8 cellular contexts compared by ENCODE assay signal in genomic region chrX:149950681-149951080, GRCh38. TPM values are rescaled to one million over a fixed set of nuclear protein-coding genes. Genes with fewer than 3 reads are reported as not detected.
DNase-seq lines count a peak whose midpoint lies in the region; ATAC-seq lines count a peak whose summit lies in the region.

No MANE protein-coding gene starts in this region.

- H3K4me1 ChIP-seq in SJSA1 (replicated peaks), result no peaks in the 10 kb centered on the region

- no peak overlapping the region for H3K27ac ChIP-seq in SJSA1

- no peaks in the 10 kb centered on the region for H3K9me3 ChIP-seq in SJSA1 (replicated peaks)

- H3K36me3 ChIP-seq in SJSA1, result no peaks in the 10 kb centered on the region

- DNase-seq in Caki2 (ENCODE audit: low read depth) (peak; percentile 33), HCEC 1CT (peak; percentile 18), SJSA1 (ENCODE audit: low read depth in 1 of 2, low spot score in 2 of 2) (peak; percentile 40 to 49), germinal center (ENCODE audit: low spot score) (peak; percentile 3), superior temporal gyrus (ENCODE audit: extremely low spot score) (peak; percentile 34), posterior vena cava (ENCODE audit: low spot score) (no peak)

- intact Hi-C loops in posterior vena cava (cut with DNase I), result loop anchor here in 1 of 2 donors (10.0 kb wide), 2 partner anchors 414 to 744 kb away; partner anchors contain the start of genes MAMLD1 and MTMR1

- no peak for ATAC-seq in HG02623 (IDR thresholded peaks at IDR 0.05; ENCODE audit: unreplicated experiment)
- no peak for ATAC-seq in HG02981 (IDR thresholded peaks at IDR 0.05; ENCODE audit: unreplicated experiment)

- in situ Hi-C loops in Caki2 (cut with HindIII; ENCODE audit: low pct_unique_long_range_greater_than_20kb, low sequenced_read_pairs), result no loop called here

- no peak overlapping the region for H3K4me3 ChIP-seq in SJSA1

- H3K27me3 ChIP-seq in SJSA1 (replicated peaks), result no peaks in the 10 kb centered on the region

RNA-seq across cellular contexts. Expression of gene EOLA2, which starts 12.4 kb away (rescaled TPM):
- total RNA-seq in Caki2 (2014; rRNA removed; shearing (Covaris generic); ENCODE audit: low replicate concordance), result 52.0 and 55.3 TPM in 2 replicates
- total RNA-seq in SJSA1 (2014; rRNA removed; shearing (Covaris generic)), result 23.6 and 31.3 TPM in 2 replicates
- total RNA-seq in posterior vena cava, result 10 to 100 TPM; 21.5 to 23.0 TPM

RNA-seq across cellular contexts. Expression of gene HSFX4, which starts 21.3 kb away (rescaled TPM):
- total RNA-seq in Caki2 (2014; rRNA removed; shearing (Covaris generic); ENCODE audit: low replicate concordance), result not detected in 2 replicates
- not detected in 2 replicates for total RNA-seq in SJSA1 (2014; rRNA removed; shearing (Covaris generic))
- total RNA-seq in posterior vena cava, result not detected
